ENCODE assay signal across 13 cellular contexts in genomic region chr16:57770361-57770760, GRCh38. TPM values are rescaled to one million over a fixed set of nuclear protein-coding genes. Genes with fewer than 3 reads are reported as not detected.
DNase-seq lines count a peak whose midpoint lies in the region; ATAC-seq lines count a peak whose summit lies in the region.
"Had no signal": no experiment of that assay in that cellular context is flagged by ENCODE, and none has a peak within 500 bp of the region (broad histone marks: within the 10 kb centered on the region; RNA-seq: fewer than 3 reads in every experiment).

No MANE protein-coding gene starts in this region.

- H3K27me3 Mint-ChIP-seq in activated CD4-positive, alpha-beta T cell treated with anti-CD3 and anti-CD28 coated beads, Interleukin-2, amount 10 ng/mL, durations not matched to agents 7 days and 5 days = no peaks in the 10 kb centered on the region
- H3K27me3 Mint-ChIP-seq in stimulated activated memory B cell treated with anti-CD40 and anti-IgM and Interleukin-4, amounts not matched to agents 10 μg/mL and 1 μg/mL and 100 μg/mL, for 72 hours = peaks cover 9% of the 10 kb centered on the region
- H3K27me3 Mint-ChIP-seq: CD4-positive, CD25-positive, alpha-beta regulatory T cell had no signal

- ATAC-seq in stimulated activated memory B cell treated with anti-CD40 and anti-IgM and Interleukin-4, amounts not matched to agents 10 μg/mL and 1 μg/mL and 100 μg/mL, for 72 hours = no peak
- ATAC-seq: GM23338 had no signal

- CTCF ChIA-PET in activated CD4-positive, alpha-beta T cell treated with anti-CD3 and anti-CD28 coated beads, Interleukin-2, amount 10 ng/mL, durations not matched to agents 7 days and 5 days (lab: Charles Lee) = no interaction called here

- DNase-seq in NCI-H2196 (lab: John Stamatoyannopoulos, UW; ENCODE audit: unreplicated experiment) (peak; percentile 44), NCI-H2196 treated with DMSO at 0.1 percent for 48 hours (lab: John Stamatoyannopoulos, UW; ENCODE audit: unreplicated experiment) (no peak), NCI-H510A treated with DMSO at 0.1 percent for 48 hours (lab: John Stamatoyannopoulos, UW) (peak; percentile 81), SHP77 treated with DMSO at 0.1 percent for 48 hours (lab: John Stamatoyannopoulos, UW) (peak; percentile 28), mucosa of gallbladder (ENCODE audit: low spot score) (no peak)
- no peak for DNase-seq in activated CD4-positive, alpha-beta T cell treated with anti-CD3 and anti-CD28 coated beads, Interleukin-2, amount 10 ng/mL, durations not matched to agents 7 days and 5 days
- DNase-seq: ACHN; CD4-positive, CD25-positive, alpha-beta regulatory T cell; DND-41; GDM1; H7 had no signal

- no peaks in the 10 kb centered on the region for H3K4me1 Mint-ChIP-seq in activated CD4-positive, alpha-beta T cell treated with anti-CD3 and anti-CD28 coated beads, Interleukin-2, amount 10 ng/mL, durations not matched to agents 7 days and 5 days
- no peaks in the 10 kb centered on the region for H3K4me1 Mint-ChIP-seq in stimulated activated memory B cell treated with anti-CD40 and anti-IgM and Interleukin-4, amounts not matched to agents 10 μg/mL and 1 μg/mL and 100 μg/mL, for 72 hours
- H3K4me1 Mint-ChIP-seq: CD4-positive, CD25-positive, alpha-beta regulatory T cell had no signal

- no peaks in the 10 kb centered on the region for H3K9me3 Mint-ChIP-seq in activated CD4-positive, alpha-beta T cell treated with anti-CD3 and anti-CD28 coated beads, Interleukin-2, amount 10 ng/mL, durations not matched to agents 7 days and 5 days
- no peaks in the 10 kb centered on the region for H3K9me3 Mint-ChIP-seq in stimulated activated memory B cell treated with anti-CD40 and anti-IgM and Interleukin-4, amounts not matched to agents 10 μg/mL and 1 μg/mL and 100 μg/mL, for 72 hours
- H3K9me3 Mint-ChIP-seq: CD4-positive, CD25-positive, alpha-beta regulatory T cell; GM23338 had no signal

- POLR2A ChIA-PET in activated CD4-positive, alpha-beta T cell treated with anti-CD3 and anti-CD28 coated beads, Interleukin-2, amount 10 ng/mL, durations not matched to agents 7 days and 5 days (lab: Charles Lee) = no interaction called here

- no peak overlapping the region for H3K27ac Mint-ChIP-seq in activated CD4-positive, alpha-beta T cell treated with anti-CD3 and anti-CD28 coated beads, Interleukin-2, amount 10 ng/mL, durations not matched to agents 7 days and 5 days
- no peak overlapping the region for H3K27ac Mint-ChIP-seq in stimulated activated memory B cell treated with anti-CD40 and anti-IgM and Interleukin-4, amounts not matched to agents 10 μg/mL and 1 μg/mL and 100 μg/mL, for 72 hours
- H3K27ac Mint-ChIP-seq: CD4-positive, CD25-positive, alpha-beta regulatory T cell; GM23338 had no signal

- H3K4me3 Mint-ChIP-seq in activated CD4-positive, alpha-beta T cell treated with anti-CD3 and anti-CD28 coated beads, Interleukin-2, amount 10 ng/mL, durations not matched to agents 7 days and 5 days = no peak overlapping the region
- H3K4me3 Mint-ChIP-seq in stimulated activated memory B cell treated with anti-CD40 and anti-IgM and Interleukin-4, amounts not matched to agents 10 μg/mL and 1 μg/mL and 100 μg/mL, for 72 hours = no peak overlapping the region
- H3K4me3 Mint-ChIP-seq: CD4-positive, CD25-positive, alpha-beta regulatory T cell; GM23338 had no signal

- H3K36me3 Mint-ChIP-seq in activated CD4-positive, alpha-beta T cell treated with anti-CD3 and anti-CD28 coated beads, Interleukin-2, amount 10 ng/mL, durations not matched to agents 7 days and 5 days (ENCODE audit: low read depth) = no peaks in the 10 kb centered on the region
- H3K36me3 Mint-ChIP-seq in stimulated activated memory B cell treated with anti-CD40 and anti-IgM and Interleukin-4, amounts not matched to agents 10 μg/mL and 1 μg/mL and 100 μg/mL, for 72 hours = no peaks in the 10 kb centered on the region
- H3K36me3 Mint-ChIP-seq: CD4-positive, CD25-positive, alpha-beta regulatory T cell had no signal

RNA-seq across cellular contexts. Expression of gene KIFC3, which starts 31.9 kb away (rescaled TPM):
- total RNA-seq in activated CD4-positive, alpha-beta T cell treated with anti-CD3 and anti-CD28 coated beads, Interleukin-2, amount 10 ng/mL, durations not matched to agents 7 days and 5 days = not detected
- total RNA-seq in mucosa of gallbladder = 39.3 TPM

RNA-seq across cellular contexts. Expression of gene KATNB1, which starts 34.8 kb away (rescaled TPM):
- total RNA-seq in activated CD4-positive, alpha-beta T cell treated with anti-CD3 and anti-CD28 coated beads, Interleukin-2, amount 10 ng/mL, durations not matched to agents 7 days and 5 days = 10 to 100 TPM; 23.1 to 31.7 TPM
- total RNA-seq in mucosa of gallbladder = 23.4 TPM

Comparison
In these comparisons a context has a peak if more than half of its experiments do, and no peak if none do; other contexts are left out.
1. DNase-seq: peak in NCI-H2196 (single experiment), NCI-H510A treated with DMSO at 0.1 percent for 48 hours (single experiment) and SHP77 treated with DMSO at 0.1 percent for 48 hours (single experiment); none in NCI-H2196 treated with DMSO at 0.1 percent for 48 hours (single experiment), activated CD4-positive, alpha-beta T cell treated with anti-CD3 and anti-CD28 coated beads, Interleukin-2, amount 10 ng/mL, durations not matched to agents 7 days and 5 days (single experiment) and mucosa of gallbladder (single experiment).
2. RNA of gene KIFC3, which starts 31.9 kb away (total RNA-seq): 39.3 TPM in mucosa of gallbladder (single experiment); not detected in activated CD4-positive, alpha-beta T cell treated with anti-CD3 and anti-CD28 coated beads, Interleukin-2, amount 10 ng/mL, durations not matched to agents 7 days and 5 days; every median in the first group is over 10 times any median in the second.